Comparison of ENCODE assay signal across 8 cellular contexts in the genomic region with DNA sequence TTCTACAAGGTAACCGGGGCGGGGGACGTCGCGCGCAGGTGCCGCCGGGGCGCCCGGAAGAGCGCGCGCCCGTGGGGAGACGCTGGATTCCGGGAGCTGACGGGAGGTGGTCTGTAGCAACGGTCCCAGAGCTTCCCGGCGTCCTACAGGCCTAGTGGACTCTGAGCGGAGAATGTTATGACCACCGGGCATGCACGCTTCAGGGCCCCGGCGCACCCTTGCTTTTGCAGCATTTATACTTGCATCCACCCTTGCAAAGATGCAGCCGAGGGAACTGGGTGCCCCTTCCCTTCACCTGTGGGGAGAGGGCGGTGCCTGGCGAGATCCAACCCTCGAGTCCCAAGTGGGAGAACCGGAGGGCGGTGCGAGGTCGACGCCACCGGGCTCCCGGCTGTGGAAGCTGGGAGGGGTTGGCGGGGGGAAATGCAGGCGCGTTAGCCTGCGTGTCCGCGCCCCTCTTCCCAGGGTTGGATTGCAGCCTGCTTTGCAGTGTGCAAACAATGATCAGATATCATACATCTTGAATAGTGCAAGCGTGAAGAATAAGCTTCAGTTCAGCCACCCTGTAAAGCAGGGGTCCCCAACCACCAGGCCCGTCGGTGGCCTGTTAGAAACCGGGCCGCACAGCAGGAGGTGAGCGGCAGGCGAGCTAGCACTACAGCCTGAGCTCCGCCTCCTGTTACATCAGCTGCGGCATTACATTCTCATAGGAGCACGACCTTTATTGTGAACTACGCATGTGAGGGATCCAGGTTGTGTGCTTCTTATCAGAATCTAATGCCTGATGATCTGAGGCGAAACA. TPM values are rescaled to one million over a fixed set of nuclear protein-coding genes. Genes with fewer than 3 reads are reported as not detected.
A peak's percentile ranks its signal among the peaks of the same experiment; 100 is the strongest.
DNase-seq lines count a peak whose midpoint lies in the region; ATAC-seq, FAIRE-seq and TF ChIP-seq lines count a peak whose summit lies in the region.

No MANE protein-coding gene starts in this region.

- intact Hi-C loops in gastrocnemius medialis (cut with DNase I; ENCODE audit: low total_unique reads) = loop anchor here (1.0 to 5.0 kb wide), 3 partner anchors 69 to 172 kb away; a partner anchor contains a TSS

- peak overlapping the region; percentile 86 for H3K4me3 ChIP-seq in astrocyte (ENCODE audit: insufficient read depth, low read depth, low read length)
- peak overlapping the region; percentile 89 to 98 (median 96) for H3K4me3 ChIP-seq in gastrocnemius medialis

- peaks cover 11% of the 10 kb centered on the region for H3K36me3 Mint-ChIP-seq in T-helper 17 cell (ENCODE audit: low read depth)
- peaks cover 12% of the 10 kb centered on the region for H3K36me3 Mint-ChIP-seq in astrocyte (ENCODE audit: low read depth, unreplicated experiment)

- in situ Hi-C loops in gastrocnemius medialis (cut with MboI; ENCODE audit: low sequenced_read_pairs in 4 of 4) = loop anchor here in 1 of 4 donors (10.0 kb wide), 1 partner anchor 69 kb away; no protein-coding TSS in a partner anchor

- TF ChIP-seq CTCF in astrocyte (IDR thresholded peaks at IDR 0.05; ENCODE audit: insufficient read depth, low read depth, low read length) (no peak), gastrocnemius medialis (IDR thresholded peaks at IDR 0.05 in 4 of 5, conservative IDR thresholded peaks at IDR 0.05 in 1 of 5) (peak in 3 of 5 experiments; percentile 13 to 37 (median 28))

- H3K9me3 ChIP-seq in T-helper 17 cell (ENCODE audit: control insufficient read depth, low read length, poor library complexity, severe bottlenecking) (no peaks in the 10 kb centered on the region), astrocyte (ENCODE audit: insufficient read depth, low read depth, low read length) (no peaks in the 10 kb centered on the region), gastrocnemius medialis (no peaks in the 10 kb centered on the region)

- H3K27ac ChIP-seq in astrocyte (ENCODE audit: low read depth, low read length) (peak overlapping the region; percentile 74), gastrocnemius medialis (peak overlapping the region; percentile 93 to 98 (median 97))

- H3K27ac Mint-ChIP-seq in T-helper 17 cell (peak overlapping the region; percentile 96), astrocyte (ENCODE audit: unreplicated experiment) (peak overlapping the region; percentile 80)

- H3K9ac ChIP-seq in astrocyte (ENCODE audit: low read length) = peak overlapping the region; percentile 89

- H3K4me1 Mint-ChIP-seq in T-helper 17 cell = peaks cover 53% of the 10 kb centered on the region
- peaks cover 19% of the 10 kb centered on the region for H3K4me1 Mint-ChIP-seq in astrocyte (ENCODE audit: low read depth, unreplicated experiment)

- H3K36me3 ChIP-seq in astrocyte (ENCODE audit: insufficient read depth, low read length) (no peaks in the 10 kb centered on the region), gastrocnemius medialis (peaks cover 0 to 10% of the 10 kb centered on the region in 2 donors)

- H3K79me2 ChIP-seq in astrocyte (ENCODE audit: insufficient read depth, low read length) = peaks cover 57% of the 10 kb centered on the region

- peak overlapping the region; percentile 95 for H3K4me2 ChIP-seq in astrocyte (ENCODE audit: low read length)

- TF ChIP-seq POLR2A in gastrocnemius medialis (IDR thresholded peaks at IDR 0.05) = no peak

- H3K27me3 ChIP-seq in astrocyte (ENCODE audit: insufficient read depth, low read length) (no peaks in the 10 kb centered on the region), gastrocnemius medialis (no peaks in the 10 kb centered on the region)

- ATAC-seq in HG02623 (IDR thresholded peaks at IDR 0.05; ENCODE audit: unreplicated experiment) (peak; percentile 10), T-helper 17 cell (peak; percentile 58), gastrocnemius medialis (peak; percentile 24 to 32), GM21423 (IDR thresholded peaks at IDR 0.05; ENCODE audit: unreplicated experiment) (no peak)

- peaks cover 10% of the 10 kb centered on the region for H3K4me1 ChIP-seq in astrocyte (ENCODE audit: insufficient read depth, low read length)
- H3K4me1 ChIP-seq in gastrocnemius medialis = peaks cover 26 to 33% of the 10 kb centered on the region in 2 donors

- peak; percentile 82 for DNase-seq in ELF-1 (ENCODE audit: low read depth, low spot score)
- peak; percentile 81 to 92 (median 89) for DNase-seq in NCI-H1417 (lab: John Stamatoyannopoulos, UW)
- DNase-seq in T-helper 17 cell = peak; percentile 46 to 59 (median 51)
- DNase-seq in astrocyte (ENCODE audit: low read depth) = peak; percentile 70
- peak; percentile 71 for DNase-seq in iPS DF 19.7 (ENCODE audit: low read depth, low spot score)
- peak in 1 of 2 donors; percentile 35 for DNase-seq in gastrocnemius medialis

- peak overlapping the region; percentile 95 for H2AFZ ChIP-seq in astrocyte (ENCODE audit: low read depth, low read length)

- H3K4me3 Mint-ChIP-seq in T-helper 17 cell (peak overlapping the region; percentile 90), astrocyte (ENCODE audit: unreplicated experiment) (peak overlapping the region; percentile 94)

- H3K27me3 Mint-ChIP-seq in T-helper 17 cell (no peaks in the 10 kb centered on the region), astrocyte (ENCODE audit: low read depth, unreplicated experiment) (no peaks in the 10 kb centered on the region)

- H3K9me3 Mint-ChIP-seq in astrocyte (ENCODE audit: unreplicated experiment) = peaks cover 5% of the 10 kb centered on the region

- no peak for FAIRE-seq in astrocyte (lab: Jason Lieb, UNC)

- peaks cover 26% of the 10 kb centered on the region for H4K20me1 ChIP-seq in astrocyte (ENCODE audit: insufficient read depth, low read length)

RNA-seq across cellular contexts. Expression of a gene that starts 0.6 kb away (rescaled TPM):
- 100 to 1,000 TPM; 104 to 124 TPM for total RNA-seq in T-helper 17 cell
- 93.8 and 96.7 TPM in 2 replicates for total RNA-seq in astrocyte
- total RNA-seq in gastrocnemius medialis = 10 to 100 TPM in 3 of 4 donors, 1 to 10 TPM in 1; 9.9 to 20.9 (median 16.8) TPM

RNA-seq across cellular contexts. Expression of a gene that starts 0.8 kb away (rescaled TPM):
- total RNA-seq in T-helper 17 cell (10 to 100 TPM; 22.4 to 28.4 TPM), astrocyte (7.5 TPM in 2 replicates), gastrocnemius medialis (1 to 10 TPM; 1.9 to 8.5 (median 4.3) TPM)
